1 cellular context compared by ENCODE assay signal in the genomic region with DNA sequence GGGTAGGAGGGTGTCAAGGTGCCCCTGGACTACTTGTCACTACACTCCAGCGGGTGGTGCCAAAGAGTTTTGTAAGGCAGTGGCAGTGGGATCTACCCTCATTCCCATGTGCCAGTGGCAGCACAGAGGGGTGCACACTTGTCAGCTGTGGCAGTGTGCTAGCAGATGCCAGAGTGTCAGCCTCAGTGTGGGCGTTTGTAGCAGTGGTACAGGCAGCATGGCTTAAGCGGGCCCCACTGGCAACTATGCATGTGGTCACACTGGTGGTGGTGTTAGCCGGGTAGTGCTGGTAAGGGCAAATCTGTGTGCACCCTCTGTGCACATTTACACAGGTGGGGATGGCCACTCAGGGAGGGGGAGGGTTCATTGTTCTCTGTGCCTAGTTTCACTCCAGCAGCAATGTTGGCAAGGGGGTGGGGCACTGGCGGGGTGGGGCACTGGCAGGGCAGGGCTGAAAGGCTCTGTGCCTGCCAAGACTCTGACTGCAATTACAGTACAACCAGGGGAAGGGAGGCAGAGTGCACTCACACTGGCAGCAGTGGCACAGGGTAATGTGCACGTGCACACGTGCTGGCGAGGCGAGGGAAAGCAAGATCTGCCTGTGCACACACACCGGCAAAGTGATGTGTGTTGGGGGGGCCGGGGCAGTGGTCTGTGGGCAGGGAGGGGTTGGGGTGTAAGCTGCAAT.
A peak's percentile ranks its signal among the peaks of the same experiment; 100 is the strongest.
TF ChIP-seq lines count a peak whose summit lies in the region.

No MANE protein-coding gene starts in this region.

TF ChIP-seq in H1, 55 proteins besides CTCF, POLR2A, EP300 and RAD21:
- TF ChIP-seq, protein P1, sequence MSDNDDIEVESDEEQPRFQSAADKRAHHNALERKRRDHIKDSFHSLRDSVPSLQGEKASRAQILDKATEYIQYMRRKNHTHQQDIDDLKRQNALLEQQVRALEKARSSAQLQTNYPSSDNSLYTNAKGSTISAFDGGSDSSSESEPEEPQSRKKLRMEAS (IDR thresholded peaks at IDR 0.05), result peak; percentile 26; the same call in 1 of the 2 replicates
- TF ChIP-seq ASH2L (IDR thresholded peaks at IDR 0.05; ENCODE audit: low read length) (no peak), YY1 (IDR thresholded peaks at IDR 0.05; ENCODE audit: low read depth, low read length) (no peak)
